13 cellular contexts compared by ENCODE assay signal in genomic region chr4:95599777-95600436, GRCh38.
DNase-seq lines count a peak whose midpoint lies in the region; ATAC-seq and TF ChIP-seq lines count a peak whose summit lies in the region.
"Had no signal": no experiment of that assay in that cellular context is flagged by ENCODE, and none has a peak within 500 bp of the region (broad histone marks: within the 10 kb centered on the region; RNA-seq: fewer than 3 reads in every experiment).

No MANE protein-coding gene starts in this region.

- H3K4me3 Mint-ChIP-seq in nephron progenitor cell: no peak overlapping the region
- H3K4me3 Mint-ChIP-seq: natural killer cell treated with Interleukin-12 subunit alpha and Interleukin-12 subunit beta and Interleukin-15 and Interleukin-18, amount 100 ng/mL, for 72 hours had no signal

- H3K27me3 ChIP-seq in OCI-LY3 (ENCODE audit: low read depth, low read length): peaks cover 38% of the 10 kb centered on the region

- H3K4me2 ChIP-seq in OCI-LY3 (ENCODE audit: low read length): peak overlapping the region; percentile 55

- peaks cover 24% of the 10 kb centered on the region for H3K4me1 ChIP-seq in OCI-LY3 (ENCODE audit: low read length)

- ATAC-seq in GM18517 (IDR thresholded peaks at IDR 0.05; ENCODE audit: unreplicated experiment): peak; percentile 80
- ATAC-seq in GM21367 (IDR thresholded peaks at IDR 0.05; ENCODE audit: unreplicated experiment): peak; percentile 84
- ATAC-seq in HG03064 (IDR thresholded peaks at IDR 0.05; ENCODE audit: low read depth, unreplicated experiment): peak; percentile 77
- no peak for ATAC-seq in SK-N-SH treated with all-trans-retinoic acid at 6 μM for 48 hours
- ATAC-seq: Right ventricle myocardium inferior had no signal

- no peak overlapping the region for H3K9ac ChIP-seq in OCI-LY3 (ENCODE audit: low read length)

- H3K4me3 ChIP-seq in OCI-LY3 (ENCODE audit: low read length): peak overlapping the region; percentile 25

- H3K27ac Mint-ChIP-seq in nephron progenitor cell: no peak overlapping the region
- H3K27ac Mint-ChIP-seq: natural killer cell treated with Interleukin-12 subunit alpha and Interleukin-12 subunit beta and Interleukin-15 and Interleukin-18, amount 100 ng/mL, for 72 hours had no signal

- no peaks in the 10 kb centered on the region for H3K9me3 Mint-ChIP-seq in nephron progenitor cell

- no peaks in the 10 kb centered on the region for H3K9me3 ChIP-seq in OCI-LY3 (ENCODE audit: insufficient read depth, low read length)

- DNase-seq in DMS114 treated with DMSO at 0.1 percent for 48 hours (lab: John Stamatoyannopoulos, UW; ENCODE audit: unreplicated experiment) (no peak), nephron progenitor cell (no peak), UCSD-AML1 (lab: John Stamatoyannopoulos, UW; ENCODE audit: unreplicated experiment) (no peak)
- DNase-seq: activated CD4-positive, alpha-beta T cell treated with anti-CD3 and anti-CD28 coated beads, Interleukin-2, amount 50 U/mL, for 4 hours; NCI-H2081 treated with DMSO at 0.1 percent for 48 hours had no signal

- peaks cover 4% of the 10 kb centered on the region; the same call in 1 of the 2 replicates for H4K20me1 ChIP-seq in OCI-LY3 (ENCODE audit: insufficient read depth, low read length)

- H3K27me3 Mint-ChIP-seq in nephron progenitor cell (ENCODE audit: low read depth, poor library complexity): peaks cover 8% of the 10 kb centered on the region
- H3K27me3 Mint-ChIP-seq: natural killer cell treated with Interleukin-12 subunit alpha and Interleukin-12 subunit beta and Interleukin-15 and Interleukin-18, amount 100 ng/mL, for 72 hours had no signal

- H2AFZ ChIP-seq in OCI-LY3 (ENCODE audit: low read depth, low read length): no peak overlapping the region

- H3K36me3 Mint-ChIP-seq in nephron progenitor cell (ENCODE audit: low read depth): no peaks in the 10 kb centered on the region
- H3K36me3 Mint-ChIP-seq: natural killer cell treated with Interleukin-12 subunit alpha and Interleukin-12 subunit beta and Interleukin-15 and Interleukin-18, amount 100 ng/mL, for 72 hours had no signal

- H3K36me3 ChIP-seq in OCI-LY3 (replicated peaks; ENCODE audit: low read depth, low read length): no peaks in the 10 kb centered on the region

- H3K4me1 Mint-ChIP-seq in nephron progenitor cell: no peaks in the 10 kb centered on the region

- no peaks in the 10 kb centered on the region for H3K79me2 ChIP-seq in OCI-LY3 (ENCODE audit: low read length)

- TF ChIP-seq CTCF in OCI-LY3 (IDR thresholded peaks at IDR 0.05; ENCODE audit: low read depth, low read length) (no peak), nephron progenitor cell (IDR thresholded peaks at IDR 0.05) (no peak)

- H3K27ac ChIP-seq in OCI-LY3 (ENCODE audit: low read length): no peak overlapping the region
- H3K27ac ChIP-seq: epithelial cell of prostate had no signal

TF ChIP-seq in SK-N-SH treated with all-trans-retinoic acid at 6 μM for 48 hours, 23 proteins besides CTCF, POLR2A, EP300 and RAD21 (continues in another document):
- TF ChIP-seq ZNF8 (CRISPR knock-in tag; IDR thresholded peaks at IDR 0.05): no peak
- no peak for TF ChIP-seq ZNF565 (CRISPR knock-in tag; conservative IDR thresholded peaks at IDR 0.05; ENCODE audit: low read depth)
- no peak for TF ChIP-seq OSR1 (CRISPR knock-in tag; IDR thresholded peaks at IDR 0.05)
- no peak for TF ChIP-seq TSHZ2 (CRISPR knock-in tag; IDR thresholded peaks at IDR 0.05)
- TF ChIP-seq CREB5 (CRISPR knock-in tag; IDR thresholded peaks at IDR 0.05; ENCODE audit: low read depth): no peak
- TF ChIP-seq TOX (CRISPR knock-in tag; IDR thresholded peaks at IDR 0.05; ENCODE audit: borderline replicate concordance): no peak
- no peak for TF ChIP-seq RARB (CRISPR knock-in tag; IDR thresholded peaks at IDR 0.05)
- TF ChIP-seq POU6F1 (CRISPR knock-in tag; IDR thresholded peaks at IDR 0.05; ENCODE audit: borderline replicate concordance, low read depth): no peak
- no peak for TF ChIP-seq PPARA (CRISPR knock-in tag; IDR thresholded peaks at IDR 0.05; ENCODE audit: borderline replicate concordance)
- no peak for TF ChIP-seq SNAI2 (CRISPR knock-in tag; IDR thresholded peaks at IDR 0.05)
- no peak for TF ChIP-seq ZFP30 (CRISPR knock-in tag; IDR thresholded peaks at IDR 0.05)
- TF ChIP-seq GLIS3 (CRISPR knock-in tag; IDR thresholded peaks at IDR 0.05): no peak
- no peak for TF ChIP-seq CSDC2 (CRISPR knock-in tag; IDR thresholded peaks at IDR 0.05)
- TF ChIP-seq ARNTL (CRISPR knock-in tag; IDR thresholded peaks at IDR 0.05; ENCODE audit: borderline replicate concordance, low read depth): no peak
- no peak for TF ChIP-seq ZFP3 (CRISPR knock-in tag; IDR thresholded peaks at IDR 0.05)
- no peak for TF ChIP-seq PATZ1 (CRISPR knock-in tag; IDR thresholded peaks at IDR 0.05; ENCODE audit: borderline replicate concordance)
- no peak for TF ChIP-seq CSRNP3 (CRISPR knock-in tag; IDR thresholded peaks at IDR 0.05)
